In genomic region chr18:79345366-79345765, GRCh38 we compare ENCODE assay signal across 26 cellular contexts. TPM values are rescaled to one million over a fixed set of nuclear protein-coding genes. Genes with fewer than 3 reads are reported as not detected.
DNase-seq lines count a peak whose midpoint lies in the region; ATAC-seq and TF ChIP-seq lines count a peak whose summit lies in the region.
"Had no signal": no experiment of that assay in that cellular context is flagged by ENCODE, and none has a peak within 500 bp of the region (broad histone marks: within the 10 kb centered on the region; RNA-seq: fewer than 3 reads in every experiment).

No MANE protein-coding gene starts in this region.

- no peak overlapping the region for H3K27ac Mint-ChIP-seq in endothelial cell (ENCODE audit: unreplicated experiment)
- H3K27ac Mint-ChIP-seq: CD4-positive, alpha-beta memory T cell; CD4-positive, CD25-positive, alpha-beta regulatory T cell had no signal

- peaks cover 8% of the 10 kb centered on the region for H3K4me1 Mint-ChIP-seq in endothelial cell (ENCODE audit: unreplicated experiment)
- H3K4me1 Mint-ChIP-seq: CD14-positive monocyte; CD4-positive, alpha-beta memory T cell; CD4-positive, CD25-positive, alpha-beta regulatory T cell; CD8-positive, alpha-beta memory T cell had no signal

- peak overlapping the region; percentile 32 for H3K27ac ChIP-seq in caudate nucleus (ENCODE audit: low read depth, low read length)
- H3K27ac ChIP-seq: BLaER1 had no signal

- DNase-seq in caudate nucleus (lab: John Stamatoyannopoulos, UW), result peak in 40 of 61 donors; percentile 18 to 89 (median 60)
- DNase-seq in endothelial cell (ENCODE audit: low spot score), result no peak
- DNase-seq in islet precursor cell, result peak; percentile 19
- DNase-seq in putamen (ENCODE audit: low spot score), result peak; percentile 48
- no peak for DNase-seq in NCI-H748 (lab: John Stamatoyannopoulos, UW; ENCODE audit: unreplicated experiment)
- DNase-seq in dedifferentiated amniotic fluid mesenchymal stem cell (ENCODE audit: extremely low spot score), result no peak
- no peak for DNase-seq in activated effector memory CD4-positive, alpha-beta T cell treated with anti-CD3 and anti-CD28 coated beads, Interleukin-2, amount 50 U/mL, for 16 hours
- DNase-seq: 8988T; ACHN; BE2C; C1 segment of cervical spinal cord; CD4-positive, alpha-beta memory T cell; CD4-positive, CD25-positive, alpha-beta regulatory T cell; CD8-positive, alpha-beta memory T cell; COR-L47; DMS 273 treated with DMSO at 0.1 percent for 48 hours; DMS153; DMS53; DMS79; DND-41; EL; GDM1 had no signal

- peak overlapping the region; percentile 80 for H3K4me3 Mint-ChIP-seq in endothelial cell (ENCODE audit: unreplicated experiment)
- H3K4me3 Mint-ChIP-seq: CD14-positive monocyte; CD4-positive, CD25-positive, alpha-beta regulatory T cell had no signal

- no peaks in the 10 kb centered on the region for H3K9me3 Mint-ChIP-seq in endothelial cell (ENCODE audit: unreplicated experiment)
- H3K9me3 Mint-ChIP-seq: CD4-positive, alpha-beta memory T cell; CD4-positive, CD25-positive, alpha-beta regulatory T cell; CD8-positive, alpha-beta memory T cell had no signal

- peaks cover 45% of the 10 kb centered on the region for H3K36me3 Mint-ChIP-seq in endothelial cell (ENCODE audit: low read depth, unreplicated experiment)

- H3K27me3 Mint-ChIP-seq in endothelial cell (ENCODE audit: unreplicated experiment), result peaks cover 10% of the 10 kb centered on the region
- H3K27me3 Mint-ChIP-seq: CD4-positive, alpha-beta memory T cell; CD4-positive, CD25-positive, alpha-beta regulatory T cell; CD8-positive, alpha-beta memory T cell had no signal

- ATAC-seq in GM18498 (IDR thresholded peaks at IDR 0.05; ENCODE audit: unreplicated experiment), result no peak
- ATAC-seq: GM12878 had no signal

- TF ChIP-seq CTCF in endothelial cell (IDR thresholded peaks at IDR 0.05; ENCODE audit: unreplicated experiment), result no peak

RNA-seq across cellular contexts. Expression of gene NFATC1, which starts 50.4 kb away (rescaled TPM):
- 40.6 TPM for total RNA-seq in endothelial cell (ENCODE audit: unreplicated experiment)

Comparison
In these comparisons a context has a peak if more than half of its experiments do, and no peak if none do; other contexts are left out.
1. DNase-seq: peak in caudate nucleus (40 of 61), islet precursor cell (single experiment) and putamen (single experiment); none in endothelial cell (single experiment), NCI-H748 (single experiment), dedifferentiated amniotic fluid mesenchymal stem cell (single experiment) and activated effector memory CD4-positive, alpha-beta T cell treated with anti-CD3 and anti-CD28 coated beads, Interleukin-2, amount 50 U/mL, for 16 hours (single experiment).